In the genomic region with DNA sequence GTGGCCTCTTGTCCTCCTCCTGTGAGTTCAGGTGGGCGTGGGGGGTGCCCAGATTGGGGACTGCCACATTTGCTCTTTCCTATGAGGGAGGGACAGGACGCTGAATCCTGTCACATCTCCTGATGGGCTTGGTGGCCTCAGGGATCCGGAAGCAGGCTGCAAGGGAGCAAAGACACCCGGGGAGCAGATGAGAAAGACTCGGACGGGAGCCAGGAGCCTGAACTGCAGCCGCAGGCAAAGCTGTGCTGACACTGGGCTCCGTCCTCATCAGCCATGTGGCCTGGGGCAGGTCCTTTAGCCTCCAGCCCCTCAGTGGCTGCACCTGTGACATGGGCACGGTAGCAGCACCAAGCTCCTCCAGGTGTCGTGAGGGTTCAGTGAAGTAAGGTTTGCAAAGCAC, we compare ENCODE assay signal across 31 cellular contexts. TPM values are rescaled to one million over a fixed set of nuclear protein-coding genes. Genes with fewer than 3 reads are reported as not detected.
"Had no signal": no experiment of that assay in that cellular context is flagged by ENCODE, and none has a peak within 500 bp of the region (broad histone marks: within the 10 kb centered on the region; RNA-seq: fewer than 3 reads in every experiment).

No MANE protein-coding gene starts in this region.

- DNase-seq: activated CD4-positive, alpha-beta memory T cell treated with anti-CD3 and anti-CD28 coated beads, Interleukin-2, amount 10 ng/mL, durations not matched to agents 7 days and 5 days; activated CD4-positive, alpha-beta T cell treated with anti-CD3 and anti-CD28 coated beads for 1 hour; activated CD4-positive, alpha-beta T cell treated with anti-CD3 and anti-CD28 coated beads for 48 hours; activated CD4-positive, CD25-positive, alpha-beta regulatory T cell; activated CD8-positive, alpha-beta memory T cell treated with anti-CD3 and anti-CD28 coated beads for 24 hours; activated CD8-positive, alpha-beta memory T cell treated with anti-CD3 and anti-CD28 coated beads, Interleukin-2, amount 10 ng/mL, durations not matched to agents 7 days and 5 days; activated CD8-positive, alpha-beta memory T cell treated with anti-CD3 and anti-CD28 coated beads, Interleukin-2, amount 50 U/mL, for 48 hours; activated effector memory CD4-positive, alpha-beta T cell treated with anti-CD3 and anti-CD28 coated beads, Interleukin-2, amount 50 U/mL, for 16 hours; activated naive CD4-positive, alpha-beta T cell; activated naive CD4-positive, alpha-beta T cell treated with anti-CD3 and anti-CD28 coated beads, Interleukin-2, amount 50 U/mL, for 16 hours; activated naive CD8-positive, alpha-beta T cell treated with anti-CD3 and anti-CD28 coated beads for 36 hours; activated T-cell treated with anti-CD3 and anti-CD28 coated beads, Interleukin-2, amount 50 U/mL, for 48 hours; amniotic stem cell; brain microvascular endothelial cell; NCI-H2081; NCI-H2171 treated with DMSO at 0.1 percent for 48 hours; NCI-H446; NCI-H510A treated with DMSO at 0.1 percent for 48 hours; NCI-H526 treated with DMSO at 0.1 percent for 48 hours; NCI-H82; NK-92 treated with Interleukin-12 subunit alpha and Interleukin-12 subunit beta, amount 100 ng/mL, for 24 hours; PC-9; Right ventricle myocardium superior; SW 1271; T-helper 1 cell; T-helper 2 cell; T1000; WERI-Rb-1 had no signal

- H3K27ac Mint-ChIP-seq: activated CD4-positive, alpha-beta memory T cell treated with anti-CD3 and anti-CD28 coated beads, Interleukin-2, amount 10 ng/mL, durations not matched to agents 7 days and 5 days; activated CD8-positive, alpha-beta memory T cell treated with anti-CD3 and anti-CD28 coated beads, Interleukin-2, amount 10 ng/mL, durations not matched to agents 7 days and 5 days; activated naive CD8-positive, alpha-beta T cell treated with anti-CD3 and anti-CD28 coated beads for 36 hours; activated T-helper 17 cell treated with anti-CD3 and anti-CD28 coated beads, Interleukin-2, amount 50 U/mL, for 72 hours had no signal

- H3K4me1 Mint-ChIP-seq: activated CD4-positive, alpha-beta memory T cell treated with anti-CD3 and anti-CD28 coated beads, Interleukin-2, amount 10 ng/mL, durations not matched to agents 7 days and 5 days; activated CD8-positive, alpha-beta memory T cell treated with anti-CD3 and anti-CD28 coated beads, Interleukin-2, amount 10 ng/mL, durations not matched to agents 7 days and 5 days; activated naive CD8-positive, alpha-beta T cell treated with anti-CD3 and anti-CD28 coated beads for 36 hours; activated T-helper 17 cell treated with anti-CD3 and anti-CD28 coated beads, Interleukin-2, amount 50 U/mL, for 72 hours; central memory CD8-positive, alpha-beta T cell had no signal

- ATAC-seq: activated CD8-positive, alpha-beta memory T cell treated with anti-CD3 and anti-CD28 coated beads, Interleukin-2, amount 10 ng/mL, durations not matched to agents 7 days and 5 days; activated T-helper 17 cell treated with anti-CD3 and anti-CD28 coated beads, Interleukin-2, amount 50 U/mL, for 72 hours had no signal

- H3K36me3 ChIP-seq: brain microvascular endothelial cell, WERI-Rb-1 had no signal

- H3K4me3 ChIP-seq: PC-9 had no signal

- H3K36me3 Mint-ChIP-seq: activated CD8-positive, alpha-beta memory T cell treated with anti-CD3 and anti-CD28 coated beads, Interleukin-2, amount 10 ng/mL, durations not matched to agents 7 days and 5 days; activated naive CD8-positive, alpha-beta T cell treated with anti-CD3 and anti-CD28 coated beads for 36 hours had no signal

- H3K4me2 ChIP-seq: PC-9 had no signal

- H2AFZ ChIP-seq: PC-9 had no signal

- H3K27ac ChIP-seq: brain microvascular endothelial cell, PC-9, WERI-Rb-1 had no signal

- H3K9me3 Mint-ChIP-seq: activated CD4-positive, alpha-beta memory T cell treated with anti-CD3 and anti-CD28 coated beads, Interleukin-2, amount 10 ng/mL, durations not matched to agents 7 days and 5 days; activated naive CD8-positive, alpha-beta T cell treated with anti-CD3 and anti-CD28 coated beads for 36 hours; activated T-helper 17 cell treated with anti-CD3 and anti-CD28 coated beads, Interleukin-2, amount 50 U/mL, for 72 hours; central memory CD8-positive, alpha-beta T cell had no signal

- H3K4me3 Mint-ChIP-seq: activated CD4-positive, alpha-beta memory T cell treated with anti-CD3 and anti-CD28 coated beads, Interleukin-2, amount 10 ng/mL, durations not matched to agents 7 days and 5 days; activated CD8-positive, alpha-beta memory T cell treated with anti-CD3 and anti-CD28 coated beads, Interleukin-2, amount 10 ng/mL, durations not matched to agents 7 days and 5 days; activated naive CD8-positive, alpha-beta T cell treated with anti-CD3 and anti-CD28 coated beads for 36 hours; activated T-helper 17 cell treated with anti-CD3 and anti-CD28 coated beads, Interleukin-2, amount 50 U/mL, for 72 hours; central memory CD8-positive, alpha-beta T cell had no signal

RNA-seq across cellular contexts. Expression of a gene that starts 40.8 kb away (rescaled TPM):
- total RNA-seq: activated CD4-positive, alpha-beta memory T cell treated with anti-CD3 and anti-CD28 coated beads, Interleukin-2, amount 10 ng/mL, durations not matched to agents 7 days and 5 days; activated CD8-positive, alpha-beta memory T cell treated with anti-CD3 and anti-CD28 coated beads, Interleukin-2, amount 10 ng/mL, durations not matched to agents 7 days and 5 days; activated naive CD8-positive, alpha-beta T cell treated with anti-CD3 and anti-CD28 coated beads for 36 hours; activated T-helper 17 cell treated with anti-CD3 and anti-CD28 coated beads, Interleukin-2, amount 50 U/mL, for 72 hours; OCI-LY7; PC-9 had no signal
